Comparison of ENCODE assay signal across 9 cellular contexts in genomic region chr14:34496679-34497513, GRCh38. TPM values are rescaled to one million over a fixed set of nuclear protein-coding genes. Genes with fewer than 3 reads are reported as not detected.
DNase-seq lines count a peak whose midpoint lies in the region; ATAC-seq and TF ChIP-seq lines count a peak whose summit lies in the region.
"Had no signal": no experiment of that assay in that cellular context is flagged by ENCODE, and none has a peak within 500 bp of the region (broad histone marks: within the 10 kb centered on the region; RNA-seq: fewer than 3 reads in every experiment).

No MANE protein-coding gene starts in this region.

- no peaks in the 10 kb centered on the region for H3K9me3 Mint-ChIP-seq in neural crest cell
- H3K9me3 Mint-ChIP-seq: memory B cell had no signal

- H3K27ac Mint-ChIP-seq in neural crest cell (ENCODE audit: unreplicated experiment): peak overlapping the region; percentile 92
- H3K27ac Mint-ChIP-seq: memory B cell had no signal

- no peaks in the 10 kb centered on the region for H3K9me3 ChIP-seq in SJSA1 (replicated peaks)

- no peaks in the 10 kb centered on the region for H3K27me3 ChIP-seq in SJSA1 (replicated peaks)

- H3K4me1 ChIP-seq in SJSA1 (replicated peaks): peaks cover 21% of the 10 kb centered on the region

- no peaks in the 10 kb centered on the region for H3K36me3 ChIP-seq in SJSA1

- peak; percentile 93 for DNase-seq in ELF-1 (ENCODE audit: low read depth, low spot score)
- DNase-seq in SJSA1 (ENCODE audit: low read depth in 1 of 2, low spot score in 2 of 2): peak; percentile 81 to 89
- peak; percentile 99 for DNase-seq in fibroblast of the conjunctiva (ENCODE audit: low read depth)
- DNase-seq in neural crest cell (ENCODE audit: low read depth, low spot score): peak; percentile 26
- DNase-seq in activated CD4-positive, CD25-positive, alpha-beta regulatory T cell treated with anti-CD3 and anti-CD28 coated beads, Interleukin-2, amount 50 U/mL, for 72 hours: no peak
- DNase-seq in middle frontal gyrus (ENCODE audit: extremely low spot score, low spot score): no peak
- no peak for DNase-seq in NCI-H748 (lab: John Stamatoyannopoulos, UW; ENCODE audit: unreplicated experiment)

- peak overlapping the region; percentile 42 for H3K4me3 Mint-ChIP-seq in neural crest cell
- H3K4me3 Mint-ChIP-seq: memory B cell had no signal

- no peak for TF ChIP-seq POLR2A in GM18505 (IDR thresholded peaks at IDR 0.05; ENCODE audit: borderline replicate concordance, extremely low read depth, insufficient read depth, insufficient read length)

- no peaks in the 10 kb centered on the region for H3K27me3 Mint-ChIP-seq in neural crest cell (ENCODE audit: low read depth)

- no peak for TF ChIP-seq CTCF in neural crest cell (conservative IDR thresholded peaks at IDR 0.05)

- H3K36me3 Mint-ChIP-seq in neural crest cell (ENCODE audit: low read depth): no peaks in the 10 kb centered on the region
- H3K36me3 Mint-ChIP-seq: memory B cell had no signal

- H3K27ac ChIP-seq in SJSA1: peak overlapping the region; percentile 94

- H3K4me3 ChIP-seq in SJSA1: no peak overlapping the region

- peaks cover 17% of the 10 kb centered on the region for H3K4me1 Mint-ChIP-seq in neural crest cell

- ATAC-seq in GM18505 (IDR thresholded peaks at IDR 0.05; ENCODE audit: unreplicated experiment): no peak

RNA-seq across cellular contexts. Expression of gene SPTSSA, which starts 34.9 kb away (rescaled TPM):
- 19.5 and 27.2 TPM in 2 replicates for total RNA-seq in SJSA1 (2014; rRNA removed; shearing (Covaris generic))
- 24.5 and 24.7 TPM in 2 replicates for total RNA-seq in neural crest cell

RNA-seq across cellular contexts. Expression of gene EAPP, which starts 42.6 kb away (rescaled TPM):
- total RNA-seq in SJSA1 (2014; rRNA removed; shearing (Covaris generic)): 34.1 and 49.8 TPM in 2 replicates
- total RNA-seq in neural crest cell: 26.2 and 27.5 TPM in 2 replicates

Comparison
In these comparisons a context has a peak if more than half of its experiments do, and no peak if none do; other contexts are left out.
1. DNase-seq: peak in ELF-1 (single experiment), SJSA1 (2 of 2), fibroblast of the conjunctiva (single experiment) and neural crest cell (single experiment); none in activated CD4-positive, CD25-positive, alpha-beta regulatory T cell treated with anti-CD3 and anti-CD28 coated beads, Interleukin-2, amount 50 U/mL, for 72 hours (single experiment), middle frontal gyrus (single experiment) and NCI-H748 (single experiment).